In the genomic region with DNA sequence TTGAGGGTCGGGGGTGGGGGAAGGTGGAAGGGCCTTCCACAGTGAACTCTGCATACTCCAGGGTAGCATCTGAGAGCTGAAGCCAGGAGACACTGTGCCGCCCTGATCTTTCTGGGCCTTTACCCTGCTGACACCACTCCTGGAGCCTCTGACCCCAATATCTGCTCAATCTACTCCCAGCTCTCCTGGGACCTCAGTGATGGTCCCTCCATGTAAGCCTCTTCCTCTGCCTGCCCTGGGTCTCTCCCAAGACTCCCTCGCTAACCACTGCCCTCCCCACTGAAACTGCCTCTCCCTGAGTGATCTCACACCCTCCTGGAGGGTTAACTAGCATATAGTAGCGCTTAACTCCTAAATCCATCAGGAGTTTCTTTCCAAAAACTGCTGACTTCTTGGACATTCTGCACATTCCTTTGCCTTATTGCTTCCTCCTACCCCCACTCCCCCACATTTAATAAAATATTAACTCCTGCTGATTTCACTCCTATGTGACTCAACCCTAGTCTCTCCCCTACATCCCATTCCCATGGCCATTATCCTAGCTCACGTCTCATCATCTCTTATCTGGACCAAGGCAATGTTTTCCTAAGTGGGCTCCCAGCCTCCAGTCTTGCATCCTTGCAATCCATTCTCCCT, we compare ENCODE assay signal across 19 cellular contexts.
"Had no signal": no experiment of that assay in that cellular context is flagged by ENCODE, and none has a peak within 500 bp of the region (broad histone marks: within the 10 kb centered on the region; RNA-seq: fewer than 3 reads in every experiment).

No MANE protein-coding gene starts in this region.

- H3K4me3 Mint-ChIP-seq: activated naive CD8-positive, alpha-beta T cell treated with anti-CD3 and anti-CD28 coated beads for 36 hours; activated T-cell treated with anti-CD3 and anti-CD28 coated beads, Interleukin-2, amount 50 U/mL, for 24 hours; memory B cell had no signal

- H3K4me1 ChIP-seq: colonic mucosa, testis, upper lobe of left lung had no signal

- H3K4me1 Mint-ChIP-seq: activated naive CD8-positive, alpha-beta T cell treated with anti-CD3 and anti-CD28 coated beads for 36 hours had no signal

- H3K4me3 ChIP-seq: colonic mucosa, mucosa of descending colon, testis, upper lobe of left lung had no signal

- H3K9me3 ChIP-seq: colonic mucosa, mucosa of descending colon, testis, upper lobe of left lung had no signal

- DNase-seq: activated CD4-positive, alpha-beta T cell treated with anti-CD3 and anti-CD28 coated beads for 1 hour; activated CD4-positive, alpha-beta T cell treated with anti-CD3 and anti-CD28 coated beads, Interleukin-2, amount 50 U/mL, for 1 hour; activated CD8-positive, alpha-beta memory T cell treated with anti-CD3 and anti-CD28 coated beads for 24 hours; activated CD8-positive, alpha-beta memory T cell treated with anti-CD3 and anti-CD28 coated beads, Interleukin-2, amount 50 U/mL, for 4 hours; activated naive CD4-positive, alpha-beta T cell; activated naive CD8-positive, alpha-beta T cell treated with anti-CD3 and anti-CD28 coated beads for 36 hours; activated T-cell treated with anti-CD3 and anti-CD28 coated beads, Interleukin-2, amount 50 U/mL, for 24 hours; colonic mucosa; mucosa of descending colon; occipital lobe; retina; stimulated activated CD4-positive, alpha-beta T cell treated with anti-CD3 and anti-CD28 coated beads, Interleukin-4, amount 100 ng/mL, for 1 hour; stimulated activated naive CD4-positive, alpha-beta T cell; T-helper 1 cell; testis; upper lobe of left lung had no signal

- ATAC-seq: mucosa of descending colon had no signal

- H3K9me3 Mint-ChIP-seq: activated naive CD8-positive, alpha-beta T cell treated with anti-CD3 and anti-CD28 coated beads for 36 hours; activated T-cell treated with anti-CD3 and anti-CD28 coated beads, Interleukin-2, amount 50 U/mL, for 24 hours; activated T-helper 2 cell treated with anti-CD3 and anti-CD28 coated beads, Interferon-gamma antibody, Interleukin-2, Interleukin-4, amounts not matched to agents 10 μg/mL and 5 μg/mL and 100 μg/mL, durations not matched to agents 14 hours and 24 hours and 36 hours had no signal

- H3K36me3 Mint-ChIP-seq: activated naive CD8-positive, alpha-beta T cell treated with anti-CD3 and anti-CD28 coated beads for 36 hours; memory B cell had no signal

- H3K36me3 ChIP-seq: colonic mucosa, upper lobe of left lung had no signal

- FAIRE-seq: TTC549 had no signal

- H3K27me3 ChIP-seq: colonic mucosa, testis, upper lobe of left lung had no signal

- H3K27ac Mint-ChIP-seq: activated naive CD8-positive, alpha-beta T cell treated with anti-CD3 and anti-CD28 coated beads for 36 hours; activated T-cell treated with anti-CD3 and anti-CD28 coated beads, Interleukin-2, amount 50 U/mL, for 24 hours; activated T-helper 2 cell treated with anti-CD3 and anti-CD28 coated beads, Interferon-gamma antibody, Interleukin-2, Interleukin-4, amounts not matched to agents 10 μg/mL and 5 μg/mL and 100 μg/mL, durations not matched to agents 14 hours and 24 hours and 36 hours; memory B cell had no signal

- H3K27ac ChIP-seq: colonic mucosa, testis, upper lobe of left lung had no signal
